Comparison of ENCODE assay signal across 8 cellular contexts in genomic region chr3:129593230-129593594, GRCh38. TPM values are rescaled to one million over a fixed set of nuclear protein-coding genes. Genes with fewer than 3 reads are reported as not detected.
DNase-seq lines count a peak whose midpoint lies in the region; ATAC-seq, FAIRE-seq and TF ChIP-seq lines count a peak whose summit lies in the region.

No MANE protein-coding gene starts in this region.

- H3K36me3 ChIP-seq in HUES48 (ENCODE audit: control insufficient read depth, insufficient read depth, low read length) (no peaks in the 10 kb centered on the region), colonic mucosa (no peaks in the 10 kb centered on the region)

- H3K9me3 Mint-ChIP-seq in nephron progenitor cell: no peaks in the 10 kb centered on the region

- no peaks in the 10 kb centered on the region for H3K27me3 Mint-ChIP-seq in nephron progenitor cell (ENCODE audit: low read depth, poor library complexity)

- peak overlapping the region; percentile 53 for H3K27ac Mint-ChIP-seq in nephron progenitor cell

- intact Hi-C loops in colonic mucosa (cut with DNase I) (no loop called here), sciatic nerve (cut with DNase I) (no loop called here)

- no peak for TF ChIP-seq POLR2A in H54 (IDR thresholded peaks at IDR 0.05; ENCODE audit: low read depth, low read length)

- no peaks in the 10 kb centered on the region for H3K36me3 Mint-ChIP-seq in nephron progenitor cell (ENCODE audit: low read depth)

- peak overlapping the region; percentile 58 for H3K4me3 Mint-ChIP-seq in nephron progenitor cell

- no peak for ATAC-seq in HG03280 (IDR thresholded peaks at IDR 0.05; ENCODE audit: unreplicated experiment)
- no peak for ATAC-seq in sciatic nerve
- no peak for ATAC-seq in GM18873 (IDR thresholded peaks at IDR 0.05; ENCODE audit: low FRiP score, unreplicated experiment)

- H3K4me1 ChIP-seq in HUES48 (ENCODE audit: control insufficient read depth, insufficient read depth, low read length) (peaks cover 50% of the 10 kb centered on the region), colonic mucosa (peaks cover 4% of the 10 kb centered on the region)

- H3K4me3 ChIP-seq in AG10803 (ENCODE audit: low read length): no peak overlapping the region
- H3K4me3 ChIP-seq in HUES48 (ENCODE audit: low read depth, low read length): no peak overlapping the region
- H3K4me3 ChIP-seq in colonic mucosa: no peak overlapping the region

- H3K4me1 Mint-ChIP-seq in nephron progenitor cell: peaks cover 86% of the 10 kb centered on the region

- no peaks in the 10 kb centered on the region for H3K9me3 ChIP-seq in HUES48 (ENCODE audit: control insufficient read depth, insufficient read depth, low read length)
- no peaks in the 10 kb centered on the region for H3K9me3 ChIP-seq in colonic mucosa

- H3K9ac ChIP-seq in HUES48 (ENCODE audit: low read depth, low read length) (no peak overlapping the region), colonic mucosa (ENCODE audit: low read depth in 2 of 2, low read length in 2 of 2) (peak overlapping the region in 1 of 2 donors; percentile 56)

- H3K27ac ChIP-seq in HUES48 (ENCODE audit: low read depth, low read length): peak overlapping the region; percentile 78
- peak overlapping the region; percentile 32 for H3K27ac ChIP-seq in colonic mucosa

- FAIRE-seq in H54 (lab: Jason Lieb, UNC): no peak

- DNase-seq in AG10803 (ENCODE audit: low read depth) (no peak), colonic mucosa (no peak), nephron progenitor cell (peak; percentile 26), sciatic nerve (ENCODE audit: low spot score) (no peak), H54 (ENCODE audit: insufficient read length, low spot score) (no peak)

- no peaks in the 10 kb centered on the region for H3K27me3 ChIP-seq in HUES48 (ENCODE audit: control insufficient read depth, insufficient read depth, low read length)
- H3K27me3 ChIP-seq in colonic mucosa: no peaks in the 10 kb centered on the region

- TF ChIP-seq CTCF in AG10803 (conservative IDR thresholded peaks at IDR 0.05; ENCODE audit: low read length) (peak; percentile 23), colonic mucosa (IDR thresholded peaks at IDR 0.05) (no peak), nephron progenitor cell (IDR thresholded peaks at IDR 0.05) (no peak)

RNA-seq across cellular contexts. Expression of gene PLXND1, which starts 13.3 kb away (rescaled TPM):
- total RNA-seq in colonic mucosa (10 to 100 TPM; 25.6 to 26.7 TPM), sciatic nerve (319 TPM)

RNA-seq across cellular contexts. Expression of gene H1-8, which starts 50.2 kb away (rescaled TPM):
- total RNA-seq in colonic mucosa (not detected), sciatic nerve (not detected)

Comparison
In these comparisons a context has a peak if more than half of its experiments do, and no peak if none do; other contexts are left out.
1. RNA of gene PLXND1, which starts 13.3 kb away (total RNA-seq): 319 TPM in sciatic nerve (single experiment); 25.6 to 26.7 TPM in colonic mucosa; every median in the first group is over 10 times any median in the second.